12 cellular contexts compared by ENCODE assay signal in the genomic region with DNA sequence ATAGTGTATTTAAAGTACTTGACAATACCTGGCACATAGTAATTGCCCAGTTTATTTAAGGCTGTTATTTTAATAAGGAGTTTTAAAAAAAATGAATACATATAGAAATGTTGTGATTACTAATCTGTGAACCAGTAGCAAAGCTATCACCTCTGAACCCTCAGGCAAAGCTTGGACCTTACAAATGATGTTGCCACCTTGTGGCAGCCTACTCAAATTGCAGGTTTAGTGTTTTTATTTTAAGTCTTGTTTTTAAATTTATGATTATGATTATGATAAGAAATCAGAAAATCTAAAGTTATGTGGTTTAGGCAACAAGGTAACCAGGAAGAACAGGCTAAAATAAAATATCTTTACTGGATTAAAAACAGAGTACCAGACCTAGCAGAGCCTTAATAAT. TPM values are rescaled to one million over a fixed set of nuclear protein-coding genes. Genes with fewer than 3 reads are reported as not detected.
DNase-seq lines count a peak whose midpoint lies in the region; ATAC-seq and TF ChIP-seq lines count a peak whose summit lies in the region.
"Had no signal": no experiment of that assay in that cellular context is flagged by ENCODE, and none has a peak within 500 bp of the region (broad histone marks: within the 10 kb centered on the region; RNA-seq: fewer than 3 reads in every experiment).

No MANE protein-coding gene starts in this region.

- CTCF ChIA-PET in PC-9 (lab: Charles Lee), result no interaction called here

- no peaks in the 10 kb centered on the region for H3K9me2 ChIP-seq in PC-9 (ENCODE audit: insufficient read depth)

- no peak overlapping the region for H3K27ac ChIP-seq in PC-9
- H3K27ac ChIP-seq: skin epidermis had no signal

- POLR2A ChIA-PET in PC-9 (lab: Charles Lee; ENCODE audit: unreplicated experiment), result no interaction called here

- H3K79me2 ChIP-seq in PC-9 (ENCODE audit: low read depth), result no peaks in the 10 kb centered on the region

- H3K36me3 ChIP-seq in PC-9 (ENCODE audit: low read depth), result no peaks in the 10 kb centered on the region; the same call in 1 of the 2 replicates

- H3K4me3 ChIP-seq in PC-9 (no peak overlapping the region), fibroblast of mammary gland (ENCODE audit: control insufficient read depth, low read depth, low read length) (no peak overlapping the region)
- H3K4me3 ChIP-seq: skin epidermis had no signal

- in situ Hi-C loops in GM13976 (cut with MboI; ENCODE audit: low sequenced_read_pairs, unreplicated experiment), result no loop called here

- H4K20me1 ChIP-seq in PC-9 (ENCODE audit: insufficient read depth), result no peaks in the 10 kb centered on the region

- TF ChIP-seq CTCF in GM13976 (IDR thresholded peaks at IDR 0.05; ENCODE audit: borderline replicate concordance, control extremely low read depth, extremely low read depth, insufficient read depth, missing control alignments) (peak; percentile 35), PC-9 (conservative IDR thresholded peaks at IDR 0.05) (peak; percentile 69), fibroblast of mammary gland (conservative IDR thresholded peaks at IDR 0.05; ENCODE audit: control insufficient read depth, insufficient read depth, low read depth, low read length) (peak; percentile 54)

- no peak for ATAC-seq in GM18517 (IDR thresholded peaks at IDR 0.05; ENCODE audit: unreplicated experiment)
- ATAC-seq in HG03342 (IDR thresholded peaks at IDR 0.05; ENCODE audit: unreplicated experiment), result no peak
- ATAC-seq: stimulated activated memory B cell treated with anti-CD40 and anti-IgM and Interleukin-4, amounts not matched to agents 10 μg/mL and 1 μg/mL and 100 μg/mL, for 72 hours had no signal

- H3F3A ChIP-seq in PC-9 (ENCODE audit: insufficient read depth, low read depth), result peaks cover 2% of the 10 kb centered on the region

- no peak overlapping the region for H2AFZ ChIP-seq in PC-9

- peaks cover 10% of the 10 kb centered on the region for H3K4me1 ChIP-seq in PC-9 (replicated peaks; ENCODE audit: insufficient read depth)

- intact Hi-C loops in PC-9 (cut with micrococcal nuclease; ENCODE audit: unreplicated experiment), result no loop called here

- peak; percentile 66 to 69 for DNase-seq in AML-193 (lab: John Stamatoyannopoulos, UW)
- DNase-seq in GM13976 (ENCODE audit: low spot score), result no peak
- no peak for DNase-seq in PC-9
- DNase-seq in fibroblast of mammary gland (ENCODE audit: low read depth), result peak; percentile 43
- no peak for DNase-seq in NCI-H2081 treated with DMSO at 0.1 percent for 48 hours (lab: John Stamatoyannopoulos, UW)
- no peak for DNase-seq in DMS114 treated with DMSO at 0.1 percent for 48 hours (lab: John Stamatoyannopoulos, UW; ENCODE audit: unreplicated experiment)
- DNase-seq: activated CD4-positive, alpha-beta T cell treated with anti-CD3 and anti-CD28 coated beads for 48 hours; NK-92 treated with Interleukin-12 subunit alpha and Interleukin-12 subunit beta, amount 100 ng/mL, for 24 hours had no signal

- no peak overlapping the region for H3K4me2 ChIP-seq in PC-9

- BruUV-seq in PC-9 (replicated peaks; lab: Mats Ljungman, UMichigan), result no TSS peak

- H3K9me3 ChIP-seq in PC-9 (ENCODE audit: insufficient read depth, low read depth), result peaks cover 9% of the 10 kb centered on the region; the same call in 1 of the 2 replicates

- no peaks in the 10 kb centered on the region for H3K27me3 ChIP-seq in PC-9 (ENCODE audit: insufficient read depth, low read depth)

RNA-seq across cellular contexts. Expression of gene PPARGC1B, which starts 35.8 kb away (rescaled TPM):
- 3.2 and 3.4 TPM in 2 replicates for total RNA-seq in PC-9 (2021)

Comparison
In these comparisons a context has a peak if more than half of its experiments do, and no peak if none do; other contexts are left out.
1. DNase-seq: peak in AML-193 (2 of 2) and fibroblast of mammary gland (single experiment); none in GM13976 (single experiment), PC-9 (0 of 2), NCI-H2081 treated with DMSO at 0.1 percent for 48 hours (single experiment) and DMS114 treated with DMSO at 0.1 percent for 48 hours (single experiment).
2. Peak in every context shown above with its lines, with median percentiles within 50 percentile points of each other: CTCF ChIP-seq.